Comparison of ENCODE assay signal across 1 cellular context in the genomic region with DNA sequence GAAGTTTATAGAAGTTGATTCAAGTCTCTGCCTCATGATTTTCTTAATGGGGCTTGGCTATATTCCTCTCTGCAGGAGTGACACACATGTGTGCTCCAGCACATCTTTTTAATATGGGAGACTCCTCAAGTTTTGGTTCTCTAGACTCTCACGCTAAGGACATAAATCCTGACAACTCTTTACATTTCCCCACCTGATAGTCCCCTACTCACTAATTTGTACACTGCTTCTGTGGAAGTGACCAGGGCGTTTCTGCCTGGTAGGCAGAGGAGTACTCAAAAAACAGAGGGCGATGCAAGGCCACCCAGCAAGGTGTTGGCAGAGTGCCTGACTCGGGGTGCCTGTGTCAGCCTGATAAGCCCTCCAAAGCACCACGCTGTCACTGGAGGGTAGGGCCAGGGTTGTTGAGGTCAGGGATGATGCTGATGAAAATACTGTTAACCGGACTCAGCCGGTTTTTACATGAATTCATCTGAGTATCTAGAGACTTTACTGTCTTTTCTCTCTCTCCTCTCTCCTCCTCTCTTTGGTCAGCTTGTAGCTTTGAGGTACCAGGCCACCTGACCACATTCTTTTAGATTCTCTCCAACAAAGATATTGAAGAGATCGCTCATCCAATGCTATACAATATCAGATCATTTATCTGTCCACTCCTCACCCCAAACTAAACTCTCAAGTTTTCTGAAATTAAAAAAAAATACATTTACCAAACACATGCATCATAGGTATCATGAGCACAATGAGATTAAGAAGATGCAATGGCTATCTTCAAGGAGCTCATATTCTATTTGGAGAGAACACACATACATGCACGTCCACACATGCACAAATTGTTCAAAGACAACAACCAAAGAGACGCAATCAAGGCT.
TF ChIP-seq lines count a peak whose summit lies in the region.

No MANE protein-coding gene starts in this region.

TF ChIP-seq in K562, 482 proteins besides CTCF, POLR2A, EP300 and RAD21 (continued from another document and continues in another):
- TF ChIP-seq, protein P1, sequence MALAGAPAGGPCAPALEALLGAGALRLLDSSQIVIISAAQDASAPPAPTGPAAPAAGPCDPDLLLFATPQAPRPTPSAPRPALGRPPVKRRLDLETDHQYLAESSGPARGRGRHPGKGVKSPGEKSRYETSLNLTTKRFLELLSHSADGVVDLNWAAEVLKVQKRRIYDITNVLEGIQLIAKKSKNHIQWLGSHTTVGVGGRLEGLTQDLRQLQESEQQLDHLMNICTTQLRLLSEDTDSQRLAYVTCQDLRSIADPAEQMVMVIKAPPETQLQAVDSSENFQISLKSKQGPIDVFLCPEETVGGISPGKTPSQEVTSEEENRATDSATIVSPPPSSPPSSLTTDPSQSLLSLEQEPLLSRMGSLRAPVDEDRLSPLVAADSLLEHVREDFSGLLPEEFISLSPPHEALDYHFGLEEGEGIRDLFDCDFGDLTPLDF (CRISPR knock-in tag; IDR thresholded peaks at IDR 0.05): no peak
- TF ChIP-seq MAFK (IDR thresholded peaks at IDR 0.05; ENCODE audit: low read length): peak; percentile 63
- TF ChIP-seq ZNF695 (CRISPR knock-in tag; IDR thresholded peaks at IDR 0.05): no peak
- TF ChIP-seq NCOA6 (IDR thresholded peaks at IDR 0.05): peak; percentile 41
- peak; percentile 77; the same call in 1 of the 2 replicates for TF ChIP-seq PHB2 (IDR thresholded peaks at IDR 0.05; ENCODE audit: low read depth)
- TF ChIP-seq FOXA3 (CRISPR knock-in tag; conservative IDR thresholded peaks at IDR 0.05 in 1 of 2, IDR thresholded peaks at IDR 0.05 in 1 of 2): 0 out of 4 replicates have a peak, but pooled peaks of 1 of the 2 experiments have one; percentile 22
- TF ChIP-seq RHOXF2B (CRISPR knock-in tag; conservative IDR thresholded peaks at IDR 0.05): no peak
- TF ChIP-seq GTF2F1 (IDR thresholded peaks at IDR 0.05; ENCODE audit: low read depth, low read length): 0 out of 2 replicates have a peak, but pooled peaks have one; percentile 52
- TF ChIP-seq TCF7 (IDR thresholded peaks at IDR 0.05; ENCODE audit: borderline replicate concordance): 0 out of 2 replicates have a peak, but pooled peaks have one; percentile 35
- TF ChIP-seq POLR2H (tag; IDR thresholded peaks at IDR 0.05; ENCODE audit: low read depth): no peak
- TF ChIP-seq ESRRA (IDR thresholded peaks at IDR 0.05; ENCODE audit: borderline replicate concordance, low read depth): peak; percentile 92; the same call in 1 of the 2 replicates
- TF ChIP-seq, protein P2, sequence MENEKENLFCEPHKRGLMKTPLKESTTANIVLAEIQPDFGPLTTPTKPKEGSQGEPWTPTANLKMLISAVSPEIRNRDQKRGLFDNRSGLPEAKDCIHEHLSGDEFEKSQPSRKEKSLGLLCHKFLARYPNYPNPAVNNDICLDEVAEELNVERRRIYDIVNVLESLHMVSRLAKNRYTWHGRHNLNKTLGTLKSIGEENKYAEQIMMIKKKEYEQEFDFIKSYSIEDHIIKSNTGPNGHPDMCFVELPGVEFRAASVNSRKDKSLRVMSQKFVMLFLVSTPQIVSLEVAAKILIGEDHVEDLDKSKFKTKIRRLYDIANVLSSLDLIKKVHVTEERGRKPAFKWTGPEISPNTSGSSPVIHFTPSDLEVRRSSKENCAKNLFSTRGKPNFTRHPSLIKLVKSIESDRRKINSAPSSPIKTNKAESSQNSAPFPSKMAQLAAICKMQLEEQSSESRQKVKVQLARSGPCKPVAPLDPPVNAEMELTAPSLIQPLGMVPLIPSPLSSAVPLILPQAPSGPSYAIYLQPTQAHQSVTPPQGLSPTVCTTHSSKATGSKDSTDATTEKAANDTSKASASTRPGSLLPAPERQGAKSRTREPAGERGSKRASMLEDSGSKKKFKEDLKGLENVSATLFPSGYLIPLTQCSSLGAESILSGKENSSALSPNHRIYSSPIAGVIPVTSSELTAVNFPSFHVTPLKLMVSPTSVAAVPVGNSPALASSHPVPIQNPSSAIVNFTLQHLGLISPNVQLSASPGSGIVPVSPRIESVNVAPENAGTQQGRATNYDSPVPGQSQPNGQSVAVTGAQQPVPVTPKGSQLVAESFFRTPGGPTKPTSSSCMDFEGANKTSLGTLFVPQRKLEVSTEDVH (IDR thresholded peaks at IDR 0.05; ENCODE audit: low read depth, partially characterized antibody): no peak
- TF ChIP-seq KHSRP (IDR thresholded peaks at IDR 0.05): 0 out of 2 replicates have a peak, but pooled peaks have one; percentile 40
- peak; percentile 91 for TF ChIP-seq SOX6 (IDR thresholded peaks at IDR 0.05)
- TF ChIP-seq, protein P3, sequence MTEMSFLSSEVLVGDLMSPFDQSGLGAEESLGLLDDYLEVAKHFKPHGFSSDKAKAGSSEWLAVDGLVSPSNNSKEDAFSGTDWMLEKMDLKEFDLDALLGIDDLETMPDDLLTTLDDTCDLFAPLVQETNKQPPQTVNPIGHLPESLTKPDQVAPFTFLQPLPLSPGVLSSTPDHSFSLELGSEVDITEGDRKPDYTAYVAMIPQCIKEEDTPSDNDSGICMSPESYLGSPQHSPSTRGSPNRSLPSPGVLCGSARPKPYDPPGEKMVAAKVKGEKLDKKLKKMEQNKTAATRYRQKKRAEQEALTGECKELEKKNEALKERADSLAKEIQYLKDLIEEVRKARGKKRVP (CRISPR knock-in tag; IDR thresholded peaks at IDR 0.05): no peak; the same call in 1 of the 2 replicates
- peak; percentile 45; the same call in 1 of the 2 replicates for TF ChIP-seq TEAD2 (tag; IDR thresholded peaks at IDR 0.05)
- TF ChIP-seq HNRNPL (IDR thresholded peaks at IDR 0.05; ENCODE audit: low read depth, low read length): peak; percentile 36; the same call in 1 of the 2 replicates
- TF ChIP-seq E2F3 (CRISPR knock-in tag; IDR thresholded peaks at IDR 0.05): no peak
- peak; percentile 38 for TF ChIP-seq TAF1 (IDR thresholded peaks at IDR 0.05; ENCODE audit: control insufficient read depth, extremely low read depth, insufficient read depth, low read length, severe bottlenecking)
- TF ChIP-seq BRD9 (IDR thresholded peaks at IDR 0.05; ENCODE audit: low read depth, partially characterized antibody): peak; percentile 32
- peak; percentile 72; the same call in 1 of the 2 replicates for TF ChIP-seq BCOR (IDR thresholded peaks at IDR 0.05)
- TF ChIP-seq CXXC5 (CRISPR knock-in tag; IDR thresholded peaks at IDR 0.05): peak; percentile 81
- TF ChIP-seq MECOM (CRISPR knock-in tag; IDR thresholded peaks at IDR 0.05): peak; percentile 66
- TF ChIP-seq ARID1B (IDR thresholded peaks at IDR 0.05): peak; percentile 98
- TF ChIP-seq PYGO2 (tag; IDR thresholded peaks at IDR 0.05): peak; percentile 67; the same call in 1 of the 2 replicates
- peak; percentile 80 for TF ChIP-seq CREB1 (IDR thresholded peaks at IDR 0.05)
- 0 out of 2 replicates have a peak, but pooled peaks have one; percentile 26 for TF ChIP-seq CREB1 (CRISPR knock-in tag; IDR thresholded peaks at IDR 0.05)
- TF ChIP-seq CC2D1A (IDR thresholded peaks at IDR 0.05): peak; percentile 91; the same call in 1 of the 2 replicates
- no peak for TF ChIP-seq SREBF1 (IDR thresholded peaks at IDR 0.05; ENCODE audit: borderline replicate concordance, low read depth, low read length)
- TF ChIP-seq TARDBP (IDR thresholded peaks at IDR 0.05): peak; percentile 64; the same call in 1 of the 2 replicates
- TF ChIP-seq, protein P4, sequence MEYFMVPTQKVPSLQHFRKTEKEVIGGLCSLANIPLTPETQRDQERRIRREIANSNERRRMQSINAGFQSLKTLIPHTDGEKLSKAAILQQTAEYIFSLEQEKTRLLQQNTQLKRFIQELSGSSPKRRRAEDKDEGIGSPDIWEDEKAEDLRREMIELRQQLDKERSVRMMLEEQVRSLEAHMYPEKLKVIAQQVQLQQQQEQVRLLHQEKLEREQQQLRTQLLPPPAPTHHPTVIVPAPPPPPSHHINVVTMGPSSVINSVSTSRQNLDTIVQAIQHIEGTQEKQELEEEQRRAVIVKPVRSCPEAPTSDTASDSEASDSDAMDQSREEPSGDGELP (CRISPR knock-in tag; IDR thresholded peaks at IDR 0.05; ENCODE audit: borderline replicate concordance): peak; percentile 70
- TF ChIP-seq GTF2E2 (tag; IDR thresholded peaks at IDR 0.05): peak; percentile 91
- TF ChIP-seq, protein P5, sequence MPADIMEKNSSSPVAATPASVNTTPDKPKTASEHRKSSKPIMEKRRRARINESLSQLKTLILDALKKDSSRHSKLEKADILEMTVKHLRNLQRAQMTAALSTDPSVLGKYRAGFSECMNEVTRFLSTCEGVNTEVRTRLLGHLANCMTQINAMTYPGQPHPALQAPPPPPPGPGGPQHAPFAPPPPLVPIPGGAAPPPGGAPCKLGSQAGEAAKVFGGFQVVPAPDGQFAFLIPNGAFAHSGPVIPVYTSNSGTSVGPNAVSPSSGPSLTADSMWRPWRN (IDR thresholded peaks at IDR 0.05; ENCODE audit: low read depth): peak; percentile 63; the same call in 1 of the 2 replicates
- peak; percentile 17; the same call in 1 of the 2 replicates for TF ChIP-seq ZNF175 (CRISPR knock-in tag; IDR thresholded peaks at IDR 0.05; ENCODE audit: low read depth)
- TF ChIP-seq GATAD2A (IDR thresholded peaks at IDR 0.05): 0 out of 2 replicates have a peak, but pooled peaks have one; percentile 77
- peak; percentile 62 to 68; a peak in 3 of 4 replicates for TF ChIP-seq ARNT (IDR thresholded peaks at IDR 0.05)
- TF ChIP-seq SMARCA4 (IDR thresholded peaks at IDR 0.05): peak; percentile 96
- TF ChIP-seq, protein P6, sequence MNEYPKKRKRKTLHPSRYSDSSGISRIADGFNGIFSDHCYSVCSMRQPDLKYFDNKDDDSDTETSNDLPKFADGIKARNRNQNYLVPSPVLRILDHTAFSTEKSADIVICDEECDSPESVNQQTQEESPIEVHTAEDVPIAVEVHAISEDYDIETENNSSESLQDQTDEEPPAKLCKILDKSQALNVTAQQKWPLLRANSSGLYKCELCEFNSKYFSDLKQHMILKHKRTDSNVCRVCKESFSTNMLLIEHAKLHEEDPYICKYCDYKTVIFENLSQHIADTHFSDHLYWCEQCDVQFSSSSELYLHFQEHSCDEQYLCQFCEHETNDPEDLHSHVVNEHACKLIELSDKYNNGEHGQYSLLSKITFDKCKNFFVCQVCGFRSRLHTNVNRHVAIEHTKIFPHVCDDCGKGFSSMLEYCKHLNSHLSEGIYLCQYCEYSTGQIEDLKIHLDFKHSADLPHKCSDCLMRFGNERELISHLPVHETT (CRISPR knock-in tag; conservative IDR thresholded peaks at IDR 0.05 in 1 of 2, IDR thresholded peaks at IDR 0.05 in 1 of 2): peak in 1 of 2 experiments; percentile 5; a peak in 1 of 4 replicates
- TF ChIP-seq TRIM24 (IDR thresholded peaks at IDR 0.05): peak; percentile 88 to 91
- TF ChIP-seq DMBX1 (CRISPR knock-in tag; IDR thresholded peaks at IDR 0.05; ENCODE audit: borderline replicate concordance): peak; percentile 70; the same call in 1 of the 2 replicates
- peak; percentile 36; the same call in 1 of the 2 replicates for TF ChIP-seq ZNF274 (IDR thresholded peaks at IDR 0.05; ENCODE audit: borderline replicate concordance, low read depth, low read length)
